ENCODE assay signal across 14 cellular contexts in the genomic region with DNA sequence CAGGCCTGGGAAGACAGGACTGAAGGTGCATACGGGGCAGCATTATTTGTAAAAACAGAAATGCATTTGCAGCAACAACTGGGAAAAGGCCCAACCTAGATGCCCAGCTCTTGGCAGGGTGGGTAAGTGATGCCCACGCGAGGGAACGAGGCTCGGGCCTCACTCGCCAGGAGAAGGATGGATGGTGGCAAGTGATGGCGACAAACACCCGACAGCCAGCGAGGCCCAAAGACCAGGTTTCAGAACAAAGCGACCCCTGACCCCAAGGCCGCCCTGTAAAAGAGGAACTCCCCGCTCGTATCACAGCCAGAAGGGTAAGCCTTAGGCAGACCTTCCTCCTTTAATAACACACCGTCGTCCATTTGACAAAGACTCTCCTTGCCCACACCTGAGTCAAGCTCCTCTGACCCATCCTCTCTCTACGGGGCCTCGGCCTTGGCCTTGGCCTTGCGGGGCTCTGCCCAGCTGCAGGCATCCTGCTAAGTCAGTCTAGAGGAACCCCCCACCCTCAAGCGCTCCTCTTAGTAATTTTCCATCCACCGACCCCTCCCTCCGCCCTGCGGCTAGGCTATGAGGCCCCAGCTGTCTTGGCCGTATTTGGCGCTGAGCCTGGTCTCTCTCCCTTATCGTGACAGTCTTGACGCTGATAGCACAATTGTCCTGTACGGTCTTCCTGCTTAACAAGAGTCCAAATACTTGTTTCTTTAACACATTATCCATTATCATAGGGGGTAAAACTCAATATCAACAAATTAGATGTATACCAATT.
DNase-seq lines count a peak whose midpoint lies in the region; ATAC-seq and TF ChIP-seq lines count a peak whose summit lies in the region.
"Had no signal": no experiment of that assay in that cellular context is flagged by ENCODE, and none has a peak within 500 bp of the region (broad histone marks: within the 10 kb centered on the region; RNA-seq: fewer than 3 reads in every experiment).

No MANE protein-coding gene starts in this region.

- CTCF ChIA-PET in activated naive CD4-positive, alpha-beta T cell treated with anti-CD3 and anti-CD28 coated beads, Interleukin-2, amount 10 ng/mL, durations not matched to agents 7 days and 5 days (lab: Charles Lee), result no interaction called here
- CTCF ChIA-PET in activated naive CD4-positive, alpha-beta T cell treated with anti-CD3 and anti-CD28 coated beads for 36 hours (lab: Charles Lee), result no interaction called here

- H3K4me1 Mint-ChIP-seq in activated naive CD4-positive, alpha-beta T cell treated with anti-CD3 and anti-CD28 coated beads, Interleukin-2, amount 10 ng/mL, durations not matched to agents 7 days and 5 days, result peaks cover 10% of the 10 kb centered on the region
- H3K4me1 Mint-ChIP-seq in activated naive CD4-positive, alpha-beta T cell treated with anti-CD3 and anti-CD28 coated beads for 36 hours (ENCODE audit: low read depth), result peaks cover 4% of the 10 kb centered on the region
- H3K4me1 Mint-ChIP-seq in endodermal cell, result no peaks in the 10 kb centered on the region
- peaks cover 21% of the 10 kb centered on the region for H3K4me1 Mint-ChIP-seq in mesothelial cell of epicardium

- no peaks in the 10 kb centered on the region for H3K4me1 ChIP-seq in endodermal cell (ENCODE audit: control insufficient read depth, insufficient read depth, low read length)

- H3K27me3 Mint-ChIP-seq in activated naive CD4-positive, alpha-beta T cell treated with anti-CD3 and anti-CD28 coated beads, Interleukin-2, amount 10 ng/mL, durations not matched to agents 7 days and 5 days, result no peaks in the 10 kb centered on the region
- H3K27me3 Mint-ChIP-seq in activated naive CD4-positive, alpha-beta T cell treated with anti-CD3 and anti-CD28 coated beads for 36 hours (ENCODE audit: low read depth), result no peaks in the 10 kb centered on the region
- H3K27me3 Mint-ChIP-seq in endodermal cell (ENCODE audit: insufficient read depth) (no peaks in the 10 kb centered on the region), mesothelial cell of epicardium (ENCODE audit: low read depth) (no peaks in the 10 kb centered on the region)
- H3K27me3 Mint-ChIP-seq: activated T-cell treated with anti-CD3 and anti-CD28 coated beads, Interleukin-2, amount 50 U/mL, for 24 hours; stimulated activated naive CD8-positive, alpha-beta T cell treated with anti-CD3 and anti-CD28 coated beads, Interleukin-15, amount 100 ng/mL, for 72 hours had no signal

- H3K4me3 Mint-ChIP-seq in activated naive CD4-positive, alpha-beta T cell treated with anti-CD3 and anti-CD28 coated beads, Interleukin-2, amount 10 ng/mL, durations not matched to agents 7 days and 5 days, result no peak overlapping the region
- H3K4me3 Mint-ChIP-seq in activated naive CD4-positive, alpha-beta T cell treated with anti-CD3 and anti-CD28 coated beads for 36 hours, result no peak overlapping the region
- no peak overlapping the region for H3K4me3 Mint-ChIP-seq in endodermal cell
- H3K4me3 Mint-ChIP-seq in mesothelial cell of epicardium, result no peak overlapping the region
- H3K4me3 Mint-ChIP-seq: activated T-cell treated with anti-CD3 and anti-CD28 coated beads, Interleukin-2, amount 50 U/mL, for 24 hours; stimulated activated naive CD8-positive, alpha-beta T cell treated with anti-CD3 and anti-CD28 coated beads, Interleukin-15, amount 100 ng/mL, for 72 hours had no signal

- peaks cover 17% of the 10 kb centered on the region for H3K36me3 ChIP-seq in endodermal cell (ENCODE audit: control insufficient read depth, insufficient read depth, low read length)

- ATAC-seq in HG03175 (IDR thresholded peaks at IDR 0.05; ENCODE audit: unreplicated experiment) (no peak), esophagus mucosa (no peak), GM18867 (IDR thresholded peaks at IDR 0.05; ENCODE audit: unreplicated experiment) (no peak)
- ATAC-seq: activated CD4-positive, CD25-positive, alpha-beta regulatory T cell treated with anti-CD3 and anti-CD28 coated beads, Interleukin-2, amount 50 U/mL, for 24 hours; stimulated activated naive CD8-positive, alpha-beta T cell treated with anti-CD3 and anti-CD28 coated beads, Interleukin-15, amount 100 ng/mL, for 72 hours had no signal

- H3K27me3 ChIP-seq in endodermal cell (ENCODE audit: control insufficient read depth, insufficient read depth, low read length, poor library complexity, severe bottlenecking), result no peaks in the 10 kb centered on the region
- H3K27me3 ChIP-seq: brain microvascular endothelial cell had no signal

- H3K27ac Mint-ChIP-seq in activated naive CD4-positive, alpha-beta T cell treated with anti-CD3 and anti-CD28 coated beads, Interleukin-2, amount 10 ng/mL, durations not matched to agents 7 days and 5 days, result peak overlapping the region; percentile 51
- H3K27ac Mint-ChIP-seq in activated naive CD4-positive, alpha-beta T cell treated with anti-CD3 and anti-CD28 coated beads for 36 hours, result no peak overlapping the region
- peak overlapping the region; percentile 74 for H3K27ac Mint-ChIP-seq in endodermal cell
- H3K27ac Mint-ChIP-seq in mesothelial cell of epicardium, result peak overlapping the region; percentile 93
- H3K27ac Mint-ChIP-seq: activated T-cell treated with anti-CD3 and anti-CD28 coated beads, Interleukin-2, amount 50 U/mL, for 24 hours had no signal

- no peak for DNase-seq in activated naive CD4-positive, alpha-beta T cell treated with anti-CD3 and anti-CD28 coated beads, Interleukin-2, amount 10 ng/mL, durations not matched to agents 7 days and 5 days
- DNase-seq in activated naive CD4-positive, alpha-beta T cell treated with anti-CD3 and anti-CD28 coated beads for 36 hours, result no peak
- DNase-seq in endodermal cell (peak; percentile 47), mesothelial cell of epicardium (ENCODE audit: low spot score in 2 of 2, unreplicated experiment in 2 of 2) (peak in 1 of 2 experiments; percentile 60), GM13976 (ENCODE audit: low spot score) (no peak)
- DNase-seq: activated T-cell treated with anti-CD3 and anti-CD28 coated beads, Interleukin-2, amount 50 U/mL, for 24 hours; brain microvascular endothelial cell; kidney glomerular epithelial cell; stimulated activated CD4-positive, alpha-beta T cell treated with anti-CD3 and anti-CD28 coated beads, Interleukin-2, amount 100 ng/mL, for 48 hours; stimulated activated naive CD8-positive, alpha-beta T cell treated with anti-CD3 and anti-CD28 coated beads, Interleukin-15, amount 100 ng/mL, for 72 hours had no signal

- H3K4me3 ChIP-seq in endodermal cell (ENCODE audit: low read length), result no peak overlapping the region

- WGBS in endodermal cell (ENCODE audit: insufficient coverage in 1 of 2, insufficient read length in 1 of 2), 2 experiments, result 93 to 94% methylated on average over 23 to 27 of the region's 27 CpGs

- intact Hi-C loops in activated naive CD4-positive, alpha-beta T cell treated with anti-CD3 and anti-CD28 coated beads for 36 hours (cut with micrococcal nuclease), result no loop called here

- peak overlapping the region; percentile 32 for H3K27ac ChIP-seq in endodermal cell (ENCODE audit: low read depth, low read length)
- H3K27ac ChIP-seq: brain microvascular endothelial cell had no signal

- H3K36me3 Mint-ChIP-seq in activated naive CD4-positive, alpha-beta T cell treated with anti-CD3 and anti-CD28 coated beads, Interleukin-2, amount 10 ng/mL, durations not matched to agents 7 days and 5 days, result peaks cover 13% of the 10 kb centered on the region
- peaks cover 17% of the 10 kb centered on the region for H3K36me3 Mint-ChIP-seq in activated naive CD4-positive, alpha-beta T cell treated with anti-CD3 and anti-CD28 coated beads for 36 hours (ENCODE audit: low read depth)
- H3K36me3 Mint-ChIP-seq in endodermal cell (ENCODE audit: low read depth) (peaks cover 19% of the 10 kb centered on the region), mesothelial cell of epicardium (peaks cover 11% of the 10 kb centered on the region)

- no peaks in the 10 kb centered on the region for H3K9me3 Mint-ChIP-seq in activated naive CD4-positive, alpha-beta T cell treated with anti-CD3 and anti-CD28 coated beads, Interleukin-2, amount 10 ng/mL, durations not matched to agents 7 days and 5 days
- no peaks in the 10 kb centered on the region for H3K9me3 Mint-ChIP-seq in activated naive CD4-positive, alpha-beta T cell treated with anti-CD3 and anti-CD28 coated beads for 36 hours
- H3K9me3 Mint-ChIP-seq in endodermal cell, result no peaks in the 10 kb centered on the region
- no peaks in the 10 kb centered on the region for H3K9me3 Mint-ChIP-seq in mesothelial cell of epicardium
- H3K9me3 Mint-ChIP-seq: activated T-cell treated with anti-CD3 and anti-CD28 coated beads, Interleukin-2, amount 50 U/mL, for 24 hours; stimulated activated naive CD8-positive, alpha-beta T cell treated with anti-CD3 and anti-CD28 coated beads, Interleukin-15, amount 100 ng/mL, for 72 hours had no signal

- no peaks in the 10 kb centered on the region for H3K9me3 ChIP-seq in endodermal cell (ENCODE audit: control insufficient read depth, low read length)

- TF ChIP-seq CTCF in endodermal cell (conservative IDR thresholded peaks at IDR 0.05) (no peak), mesothelial cell of epicardium (IDR thresholded peaks at IDR 0.05; ENCODE audit: unreplicated experiment) (no peak), GM13976 (IDR thresholded peaks at IDR 0.05; ENCODE audit: borderline replicate concordance, control extremely low read depth, extremely low read depth, insufficient read depth, missing control alignments) (no peak)

- in situ Hi-C loops in GM13976 (cut with MboI; ENCODE audit: low sequenced_read_pairs, unreplicated experiment), result no loop called here

- H3K9ac ChIP-seq in endodermal cell (ENCODE audit: extremely low read depth, low read length, poor library complexity, severe bottlenecking), result no peak overlapping the region
